ENCODE assay signal across 12 cellular contexts in genomic region chr21:34276711-34277425, GRCh38.
A peak's percentile ranks its signal among the peaks of the same experiment; 100 is the strongest.
DNase-seq lines count a peak whose midpoint lies in the region; ATAC-seq, FAIRE-seq and TF ChIP-seq lines count a peak whose summit lies in the region.
"Had no signal": no experiment of that assay in that cellular context is flagged by ENCODE, and none has a peak within 500 bp of the region (broad histone marks: within the 10 kb centered on the region; RNA-seq: fewer than 3 reads in every experiment).

No MANE protein-coding gene starts in this region.

- no peak overlapping the region for H3K4me3 ChIP-seq in bronchial epithelial cell (ENCODE audit: low read depth, low read length)
- no peak overlapping the region for H3K4me3 ChIP-seq in CD4-positive, alpha-beta memory T cell (ENCODE audit: low read length in 2 of 2)

- FAIRE-seq in bronchial epithelial cell (lab: Jason Lieb, UNC): no peak

- peaks cover 0 to 2% (median 0%) of the 10 kb centered on the region in 8 donors for H3K9me3 Mint-ChIP-seq in CD4-positive, alpha-beta memory T cell

- ATAC-seq in HG03280 (IDR thresholded peaks at IDR 0.05; ENCODE audit: unreplicated experiment): peak; percentile 51
- no peak for ATAC-seq in GM18511 (IDR thresholded peaks at IDR 0.05; ENCODE audit: unreplicated experiment)
- ATAC-seq: naive thymus-derived CD4-positive, alpha-beta T cell had no signal

- peaks cover 0 to 5% of the 10 kb centered on the region in 2 donors for H3K27me3 Mint-ChIP-seq in CD4-positive, alpha-beta memory T cell

- H3K4me1 Mint-ChIP-seq in CD4-positive, alpha-beta memory T cell: no peaks in the 10 kb centered on the region

- peaks cover 0 to 3% of the 10 kb centered on the region in 2 donors for H3K36me3 Mint-ChIP-seq in CD4-positive, alpha-beta memory T cell

- H3K4me1 ChIP-seq in CD4-positive, alpha-beta memory T cell (ENCODE audit: insufficient read depth, low read length): no peaks in the 10 kb centered on the region

- no peaks in the 10 kb centered on the region for H3K9me3 ChIP-seq in CD4-positive, alpha-beta memory T cell (ENCODE audit: control insufficient read depth in 1 of 2, low read length in 2 of 2)

- intact Hi-C loops in CD4-positive, alpha-beta memory T cell (cut with micrococcal nuclease): no loop called here

- POLR2A ChIA-PET in CD4-positive, alpha-beta memory T cell (lab: Charles Lee; ENCODE audit: partially characterized antibody): no interaction called here
- POLR2A ChIA-PET in RWPE1 (lab: Yijun Ruan, JAX; ENCODE audit: low non-redundant PET): no interaction called here

- H3K27me3 ChIP-seq in bronchial epithelial cell (ENCODE audit: control insufficient read depth, insufficient read depth, low read length): no peaks in the 10 kb centered on the region
- H3K27me3 ChIP-seq in CD4-positive, alpha-beta memory T cell (ENCODE audit: insufficient read depth, low read length): peaks cover 3% of the 10 kb centered on the region

- CTCF ChIA-PET in CD4-positive, alpha-beta memory T cell (lab: Charles Lee; ENCODE audit: partially characterized antibody): no interaction called here
- CTCF ChIA-PET in RWPE1 (lab: Yijun Ruan, JAX): no interaction called here

- DNase-seq in AG08395 (ENCODE audit: low spot score) (peak; percentile 62), GM10266 (ENCODE audit: extremely low spot score) (peak; percentile 32), bronchial epithelial cell (ENCODE audit: low read depth) (peak; percentile 12), RWPE1 (ENCODE audit: low spot score) (no peak), NCI-H2107 treated with DMSO at 0.1 percent for 48 hours (lab: John Stamatoyannopoulos, UW; ENCODE audit: unreplicated experiment) (no peak)
- DNase-seq in CD4-positive, alpha-beta memory T cell: no peak
- DNase-seq: Calu3, IMR-90, NCI-H345 had no signal

- H3K36me3 ChIP-seq in bronchial epithelial cell (ENCODE audit: control insufficient read depth, insufficient read depth, low read length): no peaks in the 10 kb centered on the region
- no peaks in the 10 kb centered on the region for H3K36me3 ChIP-seq in CD4-positive, alpha-beta memory T cell (ENCODE audit: insufficient read depth, low read length)

- H3K4me3 Mint-ChIP-seq in CD4-positive, alpha-beta memory T cell: no peak overlapping the region
- H3K4me3 Mint-ChIP-seq: naive thymus-derived CD4-positive, alpha-beta T cell had no signal

- no peak overlapping the region for H3K27ac ChIP-seq in CD4-positive, alpha-beta memory T cell (ENCODE audit: low read depth, low read length)
- H3K27ac ChIP-seq in RWPE1: no peak overlapping the region

- TF ChIP-seq CTCF in GM10266 (IDR thresholded peaks at IDR 0.05; ENCODE audit: control insufficient read depth, insufficient read depth, low read depth, missing control alignments) (no peak), bronchial epithelial cell (IDR thresholded peaks at IDR 0.05; ENCODE audit: insufficient read depth, low read length, severe bottlenecking) (no peak), RWPE1 (conservative IDR thresholded peaks at IDR 0.05; ENCODE audit: low read depth) (no peak)

- H3K27ac Mint-ChIP-seq in CD4-positive, alpha-beta memory T cell: no peak overlapping the region

Comparison
In these comparisons a context has a peak if more than half of its experiments do, and no peak if none do; other contexts are left out.
1. DNase-seq: peak in AG08395 (single experiment), GM10266 (single experiment) and bronchial epithelial cell (single experiment); none in CD4-positive, alpha-beta memory T cell (0 of 5), RWPE1 (single experiment) and NCI-H2107 treated with DMSO at 0.1 percent for 48 hours (single experiment).